In the genomic region with DNA sequence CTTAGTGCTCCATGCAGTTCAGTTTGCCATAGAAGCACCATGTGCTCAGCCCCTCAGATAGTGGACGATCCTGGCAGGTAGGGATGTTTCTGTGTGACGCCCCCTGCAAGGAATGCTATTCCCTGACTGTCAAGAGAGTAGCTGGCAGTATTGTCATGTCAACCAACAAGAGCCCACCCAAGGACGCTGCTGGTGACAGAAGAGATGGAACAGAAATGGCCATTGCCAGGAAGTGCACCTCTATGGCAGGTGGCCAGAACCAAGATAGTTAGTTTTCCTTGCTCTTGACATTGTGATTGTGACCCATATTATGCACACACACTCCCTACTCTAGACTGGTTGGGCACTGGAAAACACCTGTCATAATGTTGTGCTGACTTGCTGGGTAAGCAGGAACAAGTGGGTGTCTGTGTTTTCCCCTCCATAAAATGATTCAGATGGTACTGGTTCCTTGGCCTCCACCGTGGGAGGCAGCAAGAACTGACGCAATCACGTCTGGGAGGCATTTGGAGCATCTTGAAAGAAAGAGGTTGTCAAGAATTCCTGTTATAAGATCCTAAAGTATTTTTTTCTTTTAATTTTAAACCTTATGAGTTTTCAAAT, we compare ENCODE assay signal across 8 cellular contexts.
DNase-seq lines count a peak whose midpoint lies in the region; ATAC-seq and TF ChIP-seq lines count a peak whose summit lies in the region.

No MANE protein-coding gene starts in this region.

- no peak for TF ChIP-seq CTCF in GM13976 (IDR thresholded peaks at IDR 0.05; ENCODE audit: borderline replicate concordance, control extremely low read depth, extremely low read depth, insufficient read depth, missing control alignments)
- no peak for TF ChIP-seq CTCF in choroid plexus epithelial cell (conservative IDR thresholded peaks at IDR 0.05; ENCODE audit: low read depth, low read length)

- ATAC-seq in GM19035 (IDR thresholded peaks at IDR 0.05; ENCODE audit: unreplicated experiment): no peak
- ATAC-seq in HG03342 (IDR thresholded peaks at IDR 0.05; ENCODE audit: unreplicated experiment): no peak

- in situ Hi-C loops in GM13976 (cut with MboI; ENCODE audit: low sequenced_read_pairs, unreplicated experiment): no loop called here

- DNase-seq in GM13976 (ENCODE audit: low spot score) (peak; percentile 5), T-helper 9 cell (peak; percentile 7), choroid plexus epithelial cell (ENCODE audit: low read depth) (peak; percentile 55), NCI-H526 (lab: John Stamatoyannopoulos, UW) (no peak), NCI-H1105 (lab: John Stamatoyannopoulos, UW) (no peak)
- DNase-seq in stimulated activated CD4-positive, alpha-beta T cell treated with anti-CD3 and anti-CD28 coated beads, Interleukin-15, amount 100 ng/mL, for 48 hours (ENCODE audit: low read depth in 2 of 2): peak; percentile 41 to 57

- H3K4me3 ChIP-seq in choroid plexus epithelial cell (ENCODE audit: low read depth, low read length): no peak overlapping the region

Comparison
In these comparisons a context has a peak if more than half of its experiments do, and no peak if none do; other contexts are left out.
1. DNase-seq: peak in GM13976 (single experiment), T-helper 9 cell (single experiment), choroid plexus epithelial cell (single experiment) and stimulated activated CD4-positive, alpha-beta T cell treated with anti-CD3 and anti-CD28 coated beads, Interleukin-15, amount 100 ng/mL, for 48 hours (2 of 2); none in NCI-H526 (0 of 2) and NCI-H1105 (single experiment).